ENCODE assay signal across 16 cellular contexts in genomic region chr11:107561688-107562087, GRCh38. TPM values are rescaled to one million over a fixed set of nuclear protein-coding genes. Genes with fewer than 3 reads are reported as not detected.
DNase-seq lines count a peak whose midpoint lies in the region; ATAC-seq, FAIRE-seq and TF ChIP-seq lines count a peak whose summit lies in the region.
"Had no signal": no experiment of that assay in that cellular context is flagged by ENCODE, and none has a peak within 500 bp of the region (broad histone marks: within the 10 kb centered on the region; RNA-seq: fewer than 3 reads in every experiment).

No MANE protein-coding gene starts in this region.

- H3K36me3 ChIP-seq in Panc1 (ENCODE audit: control insufficient read depth, insufficient read depth, low read length) (no peaks in the 10 kb centered on the region), endothelial cell of umbilical vein (ENCODE audit: control insufficient read depth in 2 of 2, extremely low read depth in 1 of 2, insufficient read depth in 2 of 2, low read length in 2 of 2) (peaks cover 0 to 3% of the 10 kb centered on the region in 2 experiments)
- H3K36me3 ChIP-seq: neural progenitor cell, SJCRH30 had no signal

- H3K79me2 ChIP-seq in endothelial cell of umbilical vein (ENCODE audit: control insufficient read depth, insufficient read depth, low read length): peaks cover 16% of the 10 kb centered on the region

- no peak overlapping the region for H3K4me3 ChIP-seq in Panc1 (ENCODE audit: low read depth in 2 of 2, low read length in 2 of 2)
- no peak overlapping the region for H3K4me3 ChIP-seq in endothelial cell of umbilical vein (replicated peaks in 1 of 3; ENCODE audit: insufficient read depth in 1 of 3, low read depth in 1 of 3, low read length in 3 of 3)
- H3K4me3 ChIP-seq: neural progenitor cell, SJCRH30 had no signal

- no peak for DNase-seq in activated naive CD4-positive, alpha-beta T cell (lab: John Stamatoyannopoulos, UW)
- DNase-seq in Panc1 (ENCODE audit: low read depth, low spot score): peak; percentile 92
- DNase-seq in endothelial cell of umbilical vein (ENCODE audit: low read depth, low spot score): peak; percentile 13
- DNase-seq in stimulated activated naive CD8-positive, alpha-beta T cell treated with anti-CD3 and anti-CD28 coated beads, Interleukin-15, amount 100 ng/mL, for 72 hours: no peak
- no peak for DNase-seq in NCI-H526 (lab: John Stamatoyannopoulos, UW)
- DNase-seq in NCI-H2107 treated with DMSO at 0.1 percent for 48 hours (lab: John Stamatoyannopoulos, UW; ENCODE audit: unreplicated experiment): no peak
- no peak for DNase-seq in GM13977 (ENCODE audit: low spot score)
- DNase-seq: activated CD4-positive, CD25-positive, alpha-beta regulatory T cell; activated gamma-delta T cell; BE2C; GF-D8; NCI-H510A treated with DMSO at 0.1 percent for 48 hours; SJCRH30 had no signal

- H3K4me1 ChIP-seq in Panc1 (ENCODE audit: control insufficient read depth, insufficient read depth, low read length) (peaks cover 37% of the 10 kb centered on the region), endothelial cell of umbilical vein (ENCODE audit: control insufficient read depth, extremely low read depth, insufficient read depth, low read length) (peaks cover 36% of the 10 kb centered on the region)
- H3K4me1 ChIP-seq: neural progenitor cell had no signal

- intact Hi-C loops in Panc1 (cut with micrococcal nuclease; ENCODE audit: unreplicated experiment): loop anchor here (5.0 kb wide), 1 partner anchor 211 kb away; no protein-coding TSS in a partner anchor
- intact Hi-C loops in endothelial cell of umbilical vein (cut with micrococcal nuclease): loop anchor here (10.0 kb wide), 2 partner anchors 333 to 443 kb away; partner anchors contain the start of gene CUL5

- peaks cover 68% of the 10 kb centered on the region for H3K4me1 Mint-ChIP-seq in activated naive CD4-positive, alpha-beta T cell treated with anti-CD3 and anti-CD28 coated beads, Interleukin-2, amount 50 U/mL, for 24 hours
- peaks cover 55% of the 10 kb centered on the region for H3K4me1 Mint-ChIP-seq in stimulated activated naive CD8-positive, alpha-beta T cell treated with anti-CD3 and anti-CD28 coated beads, Interleukin-15, amount 100 ng/mL, for 72 hours

- H3K9me1 ChIP-seq in endothelial cell of umbilical vein (replicated peaks; ENCODE audit: control insufficient read depth, extremely low read depth, insufficient read depth, low read length): no peaks in the 10 kb centered on the region

- POLR2A ChIA-PET in Panc1 (lab: Charles Lee): no interaction called here
- POLR2A ChIA-PET in endothelial cell of umbilical vein (lab: Charles Lee): no interaction called here

- in situ Hi-C loops in Panc1 (cut with HindIII; ENCODE audit: low pct_unique_long_range_greater_than_20kb, low sequenced_read_pairs): no loop called here
- in situ Hi-C loops in GM13977 (cut with MboI; ENCODE audit: low pct_unique_long_range_greater_than_20kb, low sequenced_read_pairs, unreplicated experiment): loop anchor here (25.0 kb wide), 1 partner anchor 326 kb away; no protein-coding TSS in a partner anchor

- H3K27ac ChIP-seq in Panc1 (ENCODE audit: low read length) (peak overlapping the region; percentile 70; the same call in 1 of the 2 replicates), endothelial cell of umbilical vein (ENCODE audit: insufficient read depth, low read depth, low read length) (peak overlapping the region; percentile 82)
- H3K27ac ChIP-seq: neural progenitor cell, SJCRH30 had no signal

- H3K27me3 ChIP-seq in Panc1 (ENCODE audit: control insufficient read depth, insufficient read depth, low read length): no peaks in the 10 kb centered on the region
- H3K27me3 ChIP-seq in endothelial cell of umbilical vein (ENCODE audit: control insufficient read depth in 2 of 2, insufficient read depth in 2 of 2, low read length in 2 of 2): no peaks in the 10 kb centered on the region
- H3K27me3 ChIP-seq: BE2C, neural progenitor cell, SJCRH30 had no signal

- TF ChIP-seq CTCF in Panc1 (IDR thresholded peaks at IDR 0.05) (no peak), endothelial cell of umbilical vein (IDR thresholded peaks at IDR 0.05; ENCODE audit: extremely low read depth in 1 of 2, insufficient read depth in 1 of 2, low read depth in 1 of 2, low read length in 2 of 2) (no peak), GM13977 (IDR thresholded peaks at IDR 0.05; ENCODE audit: extremely low read depth, insufficient read depth, missing control alignments) (no peak)

- no peak for FAIRE-seq in endothelial cell of umbilical vein (lab: Jason Lieb, UNC)

- peak overlapping the region; percentile 76 for H3K27ac Mint-ChIP-seq in activated naive CD4-positive, alpha-beta T cell treated with anti-CD3 and anti-CD28 coated beads, Interleukin-2, amount 50 U/mL, for 24 hours
- H3K27ac Mint-ChIP-seq in stimulated activated naive CD8-positive, alpha-beta T cell treated with anti-CD3 and anti-CD28 coated beads, Interleukin-15, amount 100 ng/mL, for 72 hours: peak overlapping the region; percentile 12 to 28
- H3K27ac Mint-ChIP-seq: neural progenitor cell had no signal

- no peaks in the 10 kb centered on the region for H3K9me3 Mint-ChIP-seq in activated naive CD4-positive, alpha-beta T cell treated with anti-CD3 and anti-CD28 coated beads, Interleukin-2, amount 50 U/mL, for 24 hours
- H3K9me3 Mint-ChIP-seq in stimulated activated naive CD8-positive, alpha-beta T cell treated with anti-CD3 and anti-CD28 coated beads, Interleukin-15, amount 100 ng/mL, for 72 hours: no peaks in the 10 kb centered on the region
- H3K9me3 Mint-ChIP-seq: neural progenitor cell had no signal

- H2AFZ ChIP-seq in endothelial cell of umbilical vein (ENCODE audit: low read depth, low read length): no peak overlapping the region
- H2AFZ ChIP-seq: neural progenitor cell had no signal

- no peaks in the 10 kb centered on the region for H4K20me1 ChIP-seq in endothelial cell of umbilical vein (replicated peaks; ENCODE audit: control insufficient read depth, extremely low read depth, insufficient read depth, low read length)

- H3K36me3 Mint-ChIP-seq in activated naive CD4-positive, alpha-beta T cell treated with anti-CD3 and anti-CD28 coated beads, Interleukin-2, amount 50 U/mL, for 24 hours: peaks cover 7% of the 10 kb centered on the region

- CTCF ChIA-PET in Panc1 (lab: Charles Lee) (no interaction called here), endothelial cell of umbilical vein (lab: Charles Lee) (interaction anchor here (0.8 to 4.9 kb wide), 3 partner anchors 12 to 209 kb away, joined by 3 to 91 read pairs (median 78); no protein-coding TSS in a partner anchor)

- dilution Hi-C loops in endothelial cell of umbilical vein (cut with MboI; ENCODE audit: extremely low pct_ligation_motif_present, low sequenced_read_pairs): no loop called here

- no peak overlapping the region for H3K9ac ChIP-seq in endothelial cell of umbilical vein (replicated peaks; ENCODE audit: extremely low read depth, insufficient read depth, low read length)
- H3K9ac ChIP-seq: neural progenitor cell had no signal

- BruUV-seq in Panc1 (replicated peaks; lab: Mats Ljungman, UMichigan) (no TSS peak), endothelial cell of umbilical vein (replicated peaks; lab: Mats Ljungman, UMichigan) (no TSS peak)

- H3K4me3 Mint-ChIP-seq in activated naive CD4-positive, alpha-beta T cell treated with anti-CD3 and anti-CD28 coated beads, Interleukin-2, amount 50 U/mL, for 24 hours: peak overlapping the region; percentile 59
- H3K4me3 Mint-ChIP-seq in stimulated activated naive CD8-positive, alpha-beta T cell treated with anti-CD3 and anti-CD28 coated beads, Interleukin-15, amount 100 ng/mL, for 72 hours: peak overlapping the region in 1 of 2 donors; percentile 11
- H3K4me3 Mint-ChIP-seq: neural progenitor cell had no signal

- no peak overlapping the region for H3K4me2 ChIP-seq in endothelial cell of umbilical vein (ENCODE audit: insufficient read depth, low read length)
- H3K4me2 ChIP-seq: neural progenitor cell had no signal

- TF ChIP-seq POLR2A in endothelial cell of umbilical vein (IDR thresholded peaks at IDR 0.05; ENCODE audit: low read depth, low read length): no peak

- ATAC-seq in Panc1: peak; percentile 77
- no peak for ATAC-seq in stimulated activated naive CD8-positive, alpha-beta T cell treated with anti-CD3 and anti-CD28 coated beads, Interleukin-15, amount 100 ng/mL, for 72 hours

- H3K27me3 Mint-ChIP-seq in activated naive CD4-positive, alpha-beta T cell treated with anti-CD3 and anti-CD28 coated beads, Interleukin-2, amount 50 U/mL, for 24 hours: no peaks in the 10 kb centered on the region
- H3K27me3 Mint-ChIP-seq in stimulated activated naive CD8-positive, alpha-beta T cell treated with anti-CD3 and anti-CD28 coated beads, Interleukin-15, amount 100 ng/mL, for 72 hours: no peaks in the 10 kb centered on the region

- H3K9me3 ChIP-seq in Panc1 (ENCODE audit: control insufficient read depth, insufficient read depth, low read depth, low read length) (peaks cover 3% of the 10 kb centered on the region; the same call in 1 of the 2 replicates), endothelial cell of umbilical vein (replicated peaks; ENCODE audit: control insufficient read depth, insufficient read depth, low read length) (no peaks in the 10 kb centered on the region)
- H3K9me3 ChIP-seq: BE2C, SJCRH30 had no signal

TF ChIP-seq in endothelial cell of umbilical vein, 7 proteins besides CTCF, POLR2A, EP300 and RAD21 (continues in another document):
- TF ChIP-seq MYC (IDR thresholded peaks at IDR 0.05; ENCODE audit: low read depth, low read length): no peak

RNA-seq across cellular contexts. Expression of gene ALKBH8, which starts 3.8 kb away (rescaled TPM):
- total RNA-seq in Panc1 (2021; ENCODE audit: unreplicated experiment) (9.1 TPM), endothelial cell of umbilical vein (9.8 and 10.2 TPM in 2 replicates)
- 4.7 TPM for polyA plus RNA-seq in Panc1 (2012; ENCODE audit: insufficient read length)
- 1.5 and 2.6 TPM in 2 replicates for polyA plus RNA-seq in endothelial cell of umbilical vein
- 2.9 and 3.3 TPM in 2 replicates for polyA plus RNA-seq in endothelial cell of umbilical vein (2011; cell fraction: cytosol; rRNA removed)
- polyA plus RNA-seq in endothelial cell of umbilical vein (2011; cell fraction: nucleus; rRNA removed): 5.3 and 11.3 TPM in 2 replicates
- 7.7 and 16.2 TPM in 2 replicates for polyA plus RNA-seq in endothelial cell of umbilical vein (2012)
- 7.5 and 10.9 TPM in 2 replicates for polyA minus RNA-seq in endothelial cell of umbilical vein
- 4.0 TPM for polyA minus RNA-seq in endothelial cell of umbilical vein (2011; cell fraction: cytosol; rRNA and poly(A)+ RNA removed)
- 10.4 and 13.1 TPM in 2 replicates for polyA minus RNA-seq in endothelial cell of umbilical vein (2011; cell fraction: nucleus; rRNA and poly(A)+ RNA removed)

RNA-seq across cellular contexts. Expression of gene ELMOD1, which starts 29.3 kb away (rescaled TPM):
- total RNA-seq in Panc1 (2021; ENCODE audit: unreplicated experiment): 2.1 TPM
- 1.1 TPM for polyA plus RNA-seq in Panc1 (2012; ENCODE audit: insufficient read length)
- total RNA-seq in endothelial cell of umbilical vein: 0.53 and 2.4 TPM in 2 replicates
- 0.80 and 1.6 TPM in 2 replicates for polyA plus RNA-seq in endothelial cell of umbilical vein
- 1.7 and 1.8 TPM in 2 replicates for polyA plus RNA-seq in endothelial cell of umbilical vein (2011; cell fraction: cytosol; rRNA removed)
- 2.2 and 2.9 TPM in 2 replicates for polyA plus RNA-seq in endothelial cell of umbilical vein (2011; cell fraction: nucleus; rRNA removed)
- 24.3 and 30.3 TPM in 2 replicates for polyA plus RNA-seq in endothelial cell of umbilical vein (2012)
- 1.4 and 1.6 TPM in 2 replicates for polyA minus RNA-seq in endothelial cell of umbilical vein
- polyA minus RNA-seq in endothelial cell of umbilical vein (2011; cell fraction: cytosol; rRNA and poly(A)+ RNA removed): not detected
- polyA minus RNA-seq in endothelial cell of umbilical vein (2011; cell fraction: nucleus; rRNA and poly(A)+ RNA removed): 2.5 and 3.7 TPM in 2 replicates
- total RNA-seq: liver had no signal

Comparison
In these comparisons a context has a peak if more than half of its experiments do, and no peak if none do; other contexts are left out.
1. DNase-seq: peak in Panc1 (single experiment) and endothelial cell of umbilical vein (single experiment); none in activated naive CD4-positive, alpha-beta T cell (0 of 4), stimulated activated naive CD8-positive, alpha-beta T cell treated with anti-CD3 and anti-CD28 coated beads, Interleukin-15, amount 100 ng/mL, for 72 hours (0 of 2), NCI-H526 (0 of 2), NCI-H2107 treated with DMSO at 0.1 percent for 48 hours (single experiment) and GM13977 (single experiment).